ENCODE assay signal across 1 cellular context in genomic region chr10:21166557-21167287, GRCh38.
TF ChIP-seq lines count a peak whose summit lies in the region.

No MANE protein-coding gene starts in this region.

TF ChIP-seq in K562, 482 proteins besides CTCF, POLR2A, EP300 and RAD21 (continued from another document and continues in another):
- TF ChIP-seq CHAMP1 (IDR thresholded peaks at IDR 0.05) (no peak), ETV6 (IDR thresholded peaks at IDR 0.05; ENCODE audit: borderline replicate concordance in 1 of 2, low read depth in 2 of 2, low read length in 1 of 2) (no peak), ETV6 (CRISPR knock-in tag; IDR thresholded peaks at IDR 0.05; ENCODE audit: borderline replicate concordance) (no peak), RUNX1 (IDR thresholded peaks at IDR 0.05; ENCODE audit: low read depth) (no peak), ZNF609 (CRISPR knock-in tag; IDR thresholded peaks at IDR 0.05; ENCODE audit: borderline replicate concordance) (no peak), NCOA6 (IDR thresholded peaks at IDR 0.05) (no peak), ASH1L (IDR thresholded peaks at IDR 0.05; ENCODE audit: borderline replicate concordance, low read depth, partially characterized antibody) (no peak), ZSCAN32 (CRISPR knock-in tag; IDR thresholded peaks at IDR 0.05) (no peak), ZFP36 (IDR thresholded peaks at IDR 0.05; ENCODE audit: low read depth, low read length, partially characterized antibody) (no peak), HNRNPK (IDR thresholded peaks at IDR 0.05; ENCODE audit: low read depth, low read length, poor library complexity, severe bottlenecking) (no peak), ZNF444 (CRISPR knock-in tag; IDR thresholded peaks at IDR 0.05) (no peak), HMGXB4 (CRISPR knock-in tag; IDR thresholded peaks at IDR 0.05) (no peak), ZNF445 (CRISPR knock-in tag; IDR thresholded peaks at IDR 0.05; ENCODE audit: low read depth) (no peak), MYBL2 (IDR thresholded peaks at IDR 0.05; ENCODE audit: low read depth) (no peak), MYBL2 (CRISPR knock-in tag; IDR thresholded peaks at IDR 0.05; ENCODE audit: borderline replicate concordance) (no peak), ETS1 (conservative IDR thresholded peaks at IDR 0.05; ENCODE audit: control insufficient read depth, low read depth, low read length) (no peak), CBX5 (IDR thresholded peaks at IDR 0.05; ENCODE audit: borderline replicate concordance, low read depth) (no peak), ETV5 (CRISPR knock-in tag; IDR thresholded peaks at IDR 0.05; ENCODE audit: low read depth) (no peak), ARID1B (IDR thresholded peaks at IDR 0.05) (no peak), ARID2 (IDR thresholded peaks at IDR 0.05) (no peak), U2AF2 (optimal IDR thresholded peaks at IDR 0.05; ENCODE audit: low read depth, low read length) (no peak), TCF7 (IDR thresholded peaks at IDR 0.05; ENCODE audit: borderline replicate concordance) (no peak), ZNF589 (CRISPR knock-in tag; IDR thresholded peaks at IDR 0.05; ENCODE audit: low read depth) (no peak), BCOR (IDR thresholded peaks at IDR 0.05) (peak; percentile 99), XRCC5 (IDR thresholded peaks at IDR 0.05; ENCODE audit: low read depth, low read length) (no peak), CTBP1 (IDR thresholded peaks at IDR 0.05; ENCODE audit: borderline replicate concordance) (no peak), NCOA1 (IDR thresholded peaks at IDR 0.05; ENCODE audit: low read depth) (no peak), HNRNPL (IDR thresholded peaks at IDR 0.05; ENCODE audit: low read depth, low read length) (no peak), NFIX (CRISPR knock-in tag; IDR thresholded peaks at IDR 0.05; ENCODE audit: low read depth) (no peak), SREBF2 (CRISPR knock-in tag; IDR thresholded peaks at IDR 0.05) (no peak), ZNF239 (CRISPR knock-in tag; IDR thresholded peaks at IDR 0.05) (no peak), ELF4 (CRISPR knock-in tag; IDR thresholded peaks at IDR 0.05) (no peak), KLF10 (CRISPR knock-in tag; IDR thresholded peaks at IDR 0.05) (no peak), STAT5B (CRISPR knock-in tag; IDR thresholded peaks at IDR 0.05) (no peak), HDAC6 (IDR thresholded peaks at IDR 0.05; ENCODE audit: low read depth, low read length) (no peak), ZNF143 (CRISPR knock-in tag; IDR thresholded peaks at IDR 0.05) (no peak), NUFIP1 (IDR thresholded peaks at IDR 0.05; ENCODE audit: partially characterized antibody) (no peak), MED1 (CRISPR knock-in tag; IDR thresholded peaks at IDR 0.05; ENCODE audit: borderline replicate concordance) (no peak), NRF1 (conservative IDR thresholded peaks at IDR 0.05 in 1 of 2, IDR thresholded peaks at IDR 0.05 in 1 of 2) (no peak), GTF3C2 (IDR thresholded peaks at IDR 0.05; ENCODE audit: borderline replicate concordance, extremely low read depth, insufficient read length) (no peak), TRIM28 (IDR thresholded peaks at IDR 0.05) (0 out of 2 replicates have a peak, but pooled peaks have one; percentile 17), ZFX (CRISPR knock-in tag; IDR thresholded peaks at IDR 0.05) (no peak), TEAD1 (CRISPR knock-in tag; IDR thresholded peaks at IDR 0.05) (no peak), ZNF785 (CRISPR knock-in tag; IDR thresholded peaks at IDR 0.05) (no peak), POLR2AphosphoS5 (IDR thresholded peaks at IDR 0.05; ENCODE audit: control insufficient read depth, insufficient read depth, low read depth, low read length) (no peak), SMAD1 (IDR thresholded peaks at IDR 0.05; ENCODE audit: low read depth, low read length, partially characterized antibody) (no peak), DACH1 (IDR thresholded peaks at IDR 0.05; ENCODE audit: partially characterized antibody) (no peak), KDM5B (IDR thresholded peaks at IDR 0.05; ENCODE audit: insufficient replicate concordance, low read depth, low read length) (no peak), RBBP5 (IDR thresholded peaks at IDR 0.05; ENCODE audit: borderline replicate concordance, insufficient read depth, low read length, poor library complexity, severe bottlenecking) (no peak), ZNF324 (CRISPR knock-in tag; IDR thresholded peaks at IDR 0.05) (no peak)
